8 cellular contexts compared by ENCODE assay signal in genomic region chr19:4064073-4064550, GRCh38. TPM values are rescaled to one million over a fixed set of nuclear protein-coding genes. Genes with fewer than 3 reads are reported as not detected.
A peak's percentile ranks its signal among the peaks of the same experiment; 100 is the strongest.
DNase-seq lines count a peak whose midpoint lies in the region; ATAC-seq lines count a peak whose summit lies in the region.

No MANE protein-coding gene starts in this region.

- peak overlapping the region; percentile 81 for H3K27ac ChIP-seq in effector memory CD4-positive, alpha-beta T cell (ENCODE audit: insufficient read depth, low read length, poor library complexity, severe bottlenecking)

- H3K4me1 Mint-ChIP-seq in natural killer cell treated with Interleukin-12 subunit alpha and Interleukin-12 subunit beta and Interleukin-15 and Interleukin-18, amount 100 ng/mL, for 72 hours (ENCODE audit: low read depth in 2 of 2), result peaks cover 16 to 18% of the 10 kb centered on the region in 2 donors

- peak overlapping the region; percentile 84 for H3K4me3 ChIP-seq in NT2/D1 (ENCODE audit: insufficient read length, low read depth)
- H3K4me3 ChIP-seq in effector memory CD4-positive, alpha-beta T cell (ENCODE audit: insufficient read depth, low read depth, low read length, poor library complexity, severe bottlenecking), result peak overlapping the region; percentile 77

- DNase-seq in COLO668 (lab: John Stamatoyannopoulos, UW; ENCODE audit: unreplicated experiment) (peak; percentile 60), NT2/D1 (ENCODE audit: low read depth, low spot score) (no peak), amniotic stem cell (lab: John Stamatoyannopoulos, UW) (no peak), NAMALWA (ENCODE audit: low spot score) (no peak), NOMO-1 treated with dmso at 0.1 percent for 144 hours (lab: John Stamatoyannopoulos, UW; ENCODE audit: unreplicated experiment) (no peak)
- DNase-seq in effector memory CD4-positive, alpha-beta T cell, result no peak
- DNase-seq in natural killer cell treated with Interleukin-12 subunit alpha and Interleukin-12 subunit beta and Interleukin-15 and Interleukin-18, amount 100 ng/mL, for 72 hours (ENCODE audit: low spot score), result no peak

- H3K27me3 ChIP-seq in NT2/D1 (ENCODE audit: insufficient read depth, insufficient read length), result peaks cover 20% of the 10 kb centered on the region
- H3K27me3 ChIP-seq in effector memory CD4-positive, alpha-beta T cell (replicated peaks; ENCODE audit: control insufficient read depth, insufficient read depth, low read length, poor library complexity, severe bottlenecking), result no peaks in the 10 kb centered on the region

- no peaks in the 10 kb centered on the region for H3K36me3 Mint-ChIP-seq in natural killer cell treated with Interleukin-12 subunit alpha and Interleukin-12 subunit beta and Interleukin-15 and Interleukin-18, amount 100 ng/mL, for 72 hours

- peaks cover 39% of the 10 kb centered on the region for H3K36me3 ChIP-seq in NT2/D1 (ENCODE audit: insufficient read depth, insufficient read length, low read length)
- H3K36me3 ChIP-seq in effector memory CD4-positive, alpha-beta T cell (ENCODE audit: control insufficient read depth, insufficient read depth, low read length), result no peaks in the 10 kb centered on the region

- H3K27ac Mint-ChIP-seq in natural killer cell treated with Interleukin-12 subunit alpha and Interleukin-12 subunit beta and Interleukin-15 and Interleukin-18, amount 100 ng/mL, for 72 hours, result peak overlapping the region; percentile 75 to 89

- no peaks in the 10 kb centered on the region for H3K9me3 ChIP-seq in NT2/D1 (ENCODE audit: insufficient read depth, low read length)
- H3K9me3 ChIP-seq in effector memory CD4-positive, alpha-beta T cell (ENCODE audit: control insufficient read depth, low read length), result no peaks in the 10 kb centered on the region

- no peaks in the 10 kb centered on the region for H3K27me3 Mint-ChIP-seq in natural killer cell treated with Interleukin-12 subunit alpha and Interleukin-12 subunit beta and Interleukin-15 and Interleukin-18, amount 100 ng/mL, for 72 hours

- no peaks in the 10 kb centered on the region for H3K9me3 Mint-ChIP-seq in natural killer cell treated with Interleukin-12 subunit alpha and Interleukin-12 subunit beta and Interleukin-15 and Interleukin-18, amount 100 ng/mL, for 72 hours

- peak overlapping the region; percentile 92 for H3K4me3 Mint-ChIP-seq in natural killer cell treated with Interleukin-12 subunit alpha and Interleukin-12 subunit beta and Interleukin-15 and Interleukin-18, amount 100 ng/mL, for 72 hours

- no peak for ATAC-seq in natural killer cell treated with Interleukin-12 subunit alpha and Interleukin-12 subunit beta and Interleukin-15 and Interleukin-18, amount 100 ng/mL, for 72 hours
- ATAC-seq in HG02588 (IDR thresholded peaks at IDR 0.05; ENCODE audit: unreplicated experiment), result no peak

- H3K9ac ChIP-seq in NT2/D1 (ENCODE audit: insufficient read length, low read depth), result peak overlapping the region; percentile 90

- peaks cover 41% of the 10 kb centered on the region for H3K4me1 ChIP-seq in NT2/D1 (ENCODE audit: insufficient read depth, insufficient read length)
- H3K4me1 ChIP-seq in effector memory CD4-positive, alpha-beta T cell (ENCODE audit: control insufficient read depth, insufficient read depth, low read length, poor library complexity, severe bottlenecking), result peaks cover 65% of the 10 kb centered on the region

RNA-seq across cellular contexts. Expression of gene ZBTB7A, which starts 2.6 kb away (rescaled TPM):
- total RNA-seq in natural killer cell treated with Interleukin-12 subunit alpha and Interleukin-12 subunit beta and Interleukin-15 and Interleukin-18, amount 100 ng/mL, for 72 hours, result 10 to 100 TPM; 63.4 to 70.5 TPM

RNA-seq across cellular contexts. Expression of gene PIAS4, which starts 56.6 kb away (rescaled TPM):
- total RNA-seq in natural killer cell treated with Interleukin-12 subunit alpha and Interleukin-12 subunit beta and Interleukin-15 and Interleukin-18, amount 100 ng/mL, for 72 hours, result 10 to 100 TPM; 39.4 to 58.6 TPM

RNA-seq across cellular contexts. Expression of gene MAP2K2, which starts 59.8 kb away (rescaled TPM):
- 100 to 1,000 TPM; 170 to 206 TPM for total RNA-seq in natural killer cell treated with Interleukin-12 subunit alpha and Interleukin-12 subunit beta and Interleukin-15 and Interleukin-18, amount 100 ng/mL, for 72 hours
